Comparison of ENCODE assay signal across 8 cellular contexts in genomic region chr6:42141603-42142117, GRCh38. TPM values are rescaled to one million over a fixed set of nuclear protein-coding genes. Genes with fewer than 3 reads are reported as not detected.
DNase-seq lines count a peak whose midpoint lies in the region; TF ChIP-seq lines count a peak whose summit lies in the region.

No MANE protein-coding gene starts in this region.

- intact Hi-C loops in MCF 10A (cut with micrococcal nuclease), result loop anchor here (2.0 kb wide), 2 partner anchors 23 to 43 kb away; no protein-coding TSS in a partner anchor

- peaks cover 4% of the 10 kb centered on the region for H4K20me1 ChIP-seq in smooth muscle cell (ENCODE audit: low read depth)

- H3K4me1 ChIP-seq in HUES48 (ENCODE audit: control insufficient read depth, insufficient read depth, low read length), result peaks cover 46% of the 10 kb centered on the region
- peaks cover 43% of the 10 kb centered on the region for H3K4me1 ChIP-seq in smooth muscle cell (ENCODE audit: low read depth)

- H3K4me1 Mint-ChIP-seq in MCF 10A (ENCODE audit: insufficient read depth, unreplicated experiment), result peaks cover 28% of the 10 kb centered on the region
- H3K4me1 Mint-ChIP-seq in activated naive CD4-positive, alpha-beta T cell treated with anti-CD3 and anti-CD28 coated beads, Interleukin-2, amount 10 ng/mL, durations not matched to agents 7 days and 5 days, result peaks cover 4% of the 10 kb centered on the region

- H3K27ac ChIP-seq in HUES48 (ENCODE audit: low read depth, low read length) (peak overlapping the region; percentile 59), smooth muscle cell (ENCODE audit: low read depth) (peak overlapping the region; percentile 75)

- WGBS in smooth muscle cell (ENCODE audit: low lambda C conversion rate), result 18% methylated on average over 8 of the region's 13 CpGs

- H3K36me3 Mint-ChIP-seq in MCF 10A (ENCODE audit: insufficient read depth, unreplicated experiment), result peaks cover 7% of the 10 kb centered on the region
- no peaks in the 10 kb centered on the region for H3K36me3 Mint-ChIP-seq in activated naive CD4-positive, alpha-beta T cell treated with anti-CD3 and anti-CD28 coated beads, Interleukin-2, amount 10 ng/mL, durations not matched to agents 7 days and 5 days

- no peaks in the 10 kb centered on the region for H3K79me2 ChIP-seq in smooth muscle cell (ENCODE audit: low read depth)

- H3K9me3 Mint-ChIP-seq in MCF 10A (ENCODE audit: unreplicated experiment), result no peaks in the 10 kb centered on the region
- H3K9me3 Mint-ChIP-seq in activated naive CD4-positive, alpha-beta T cell treated with anti-CD3 and anti-CD28 coated beads, Interleukin-2, amount 10 ng/mL, durations not matched to agents 7 days and 5 days, result no peaks in the 10 kb centered on the region

- H3K4me3 ChIP-seq in HUES48 (ENCODE audit: low read depth, low read length) (peak overlapping the region; percentile 90), kidney epithelial cell (ENCODE audit: low read depth, low read length) (peak overlapping the region; percentile 61), smooth muscle cell (peak overlapping the region; percentile 78)

- H3K4me3 Mint-ChIP-seq in MCF 10A (ENCODE audit: unreplicated experiment), result peak overlapping the region; percentile 66
- H3K4me3 Mint-ChIP-seq in activated naive CD4-positive, alpha-beta T cell treated with anti-CD3 and anti-CD28 coated beads, Interleukin-2, amount 10 ng/mL, durations not matched to agents 7 days and 5 days, result no peak overlapping the region

- peak overlapping the region; percentile 89 for H3K4me2 ChIP-seq in smooth muscle cell

- CTCF ChIA-PET in MCF 10A (lab: Yijun Ruan, JAX), result interaction anchor here (1.0 to 1.5 kb wide), 2 partner anchors 52 to 66 kb away, joined by 3 to 4 read pairs; no protein-coding TSS in a partner anchor
- CTCF ChIA-PET in activated naive CD4-positive, alpha-beta T cell treated with anti-CD3 and anti-CD28 coated beads, Interleukin-2, amount 10 ng/mL, durations not matched to agents 7 days and 5 days (lab: Charles Lee), result no interaction called here

- H3K9me3 ChIP-seq in HUES48 (ENCODE audit: control insufficient read depth, insufficient read depth, low read length), result no peaks in the 10 kb centered on the region
- no peaks in the 10 kb centered on the region for H3K9me3 ChIP-seq in smooth muscle cell (replicated peaks; ENCODE audit: low read depth)

- peak; percentile 38 for DNase-seq in MCF 10A (ENCODE audit: unreplicated experiment)
- DNase-seq in kidney epithelial cell (ENCODE audit: low read depth), result no peak
- DNase-seq in smooth muscle cell (lab: John Stamatoyannopoulos, UW; ENCODE audit: unreplicated experiment), result no peak
- no peak for DNase-seq in activated naive CD4-positive, alpha-beta T cell treated with anti-CD3 and anti-CD28 coated beads, Interleukin-2, amount 10 ng/mL, durations not matched to agents 7 days and 5 days
- no peak for DNase-seq in NCI-H2029 (lab: John Stamatoyannopoulos, UW)
- no peak for DNase-seq in NCI-H446 treated with DMSO at 0.1 percent for 48 hours (lab: John Stamatoyannopoulos, UW)
- no peak for DNase-seq in activated CD8-positive, alpha-beta memory T cell treated with anti-CD3 and anti-CD28 coated beads for 24 hours

- H3K27me3 Mint-ChIP-seq in MCF 10A (ENCODE audit: insufficient read depth, unreplicated experiment), result no peaks in the 10 kb centered on the region
- peaks cover 62% of the 10 kb centered on the region for H3K27me3 Mint-ChIP-seq in activated naive CD4-positive, alpha-beta T cell treated with anti-CD3 and anti-CD28 coated beads, Interleukin-2, amount 10 ng/mL, durations not matched to agents 7 days and 5 days

- POLR2A ChIA-PET in MCF 10A (lab: Yijun Ruan, JAX), result interaction anchor here (1.1 to 5.8 kb wide), 7 partner anchors 19 to 354 kb away, joined by 3 to 60 read pairs (median 15); partner anchors contain the start of genes TAF8 and TOMM6

- H3F3A ChIP-seq in smooth muscle cell (ENCODE audit: low read depth), result peaks cover 30% of the 10 kb centered on the region

- H3K9ac ChIP-seq in HUES48 (ENCODE audit: low read depth, low read length) (peak overlapping the region; percentile 87), smooth muscle cell (ENCODE audit: low read depth) (peak overlapping the region; percentile 70)

- peak overlapping the region; percentile 87 for H2AFZ ChIP-seq in smooth muscle cell (ENCODE audit: low read depth)

- H3K27me3 ChIP-seq in HUES48 (ENCODE audit: control insufficient read depth, insufficient read depth, low read length), result no peaks in the 10 kb centered on the region
- no peaks in the 10 kb centered on the region for H3K27me3 ChIP-seq in kidney epithelial cell (ENCODE audit: control insufficient read depth, insufficient read depth, low read length)
- no peaks in the 10 kb centered on the region for H3K27me3 ChIP-seq in smooth muscle cell (ENCODE audit: low read depth)

- peak overlapping the region; percentile 55 for H3K27ac Mint-ChIP-seq in MCF 10A (ENCODE audit: low read depth, unreplicated experiment)
- no peak overlapping the region for H3K27ac Mint-ChIP-seq in activated naive CD4-positive, alpha-beta T cell treated with anti-CD3 and anti-CD28 coated beads, Interleukin-2, amount 10 ng/mL, durations not matched to agents 7 days and 5 days

- H3K36me3 ChIP-seq in HUES48 (ENCODE audit: control insufficient read depth, insufficient read depth, low read length) (peaks cover 8% of the 10 kb centered on the region), kidney epithelial cell (ENCODE audit: control insufficient read depth, insufficient read depth, low read length) (no peaks in the 10 kb centered on the region), smooth muscle cell (ENCODE audit: low read depth) (no peaks in the 10 kb centered on the region)

- TF ChIP-seq CTCF in MCF 10A (IDR thresholded peaks at IDR 0.05; ENCODE audit: unreplicated experiment) (no peak), kidney epithelial cell (IDR thresholded peaks at IDR 0.05; ENCODE audit: insufficient read depth, low read length, poor library complexity, severe bottlenecking) (no peak), smooth muscle cell (IDR thresholded peaks at IDR 0.05; ENCODE audit: borderline replicate concordance, insufficient read depth, poor library complexity, severe bottlenecking) (no peak)

- BruUV-seq in MCF 10A (replicated peaks; lab: Mats Ljungman, UMichigan), result no TSS peak

RNA-seq across cellular contexts. Expression of gene C6orf132, which starts 0.8 kb away (rescaled TPM):
- total RNA-seq in MCF 10A (2022), result 19.5 and 31.9 TPM in 2 replicates
- total RNA-seq in kidney epithelial cell, result 18.9 and 24.2 TPM in 2 replicates
- total RNA-seq in smooth muscle cell, result 4.5 and 4.9 TPM in 2 replicates
- 1.4 and 7.0 TPM in 2 replicates for polyA plus RNA-seq in smooth muscle cell

RNA-seq across cellular contexts. Expression of gene GUCA1A, which starts 31.5 kb away (rescaled TPM):
- not detected in 2 replicates for total RNA-seq in MCF 10A (2022)
- total RNA-seq in kidney epithelial cell, result 0.25 and 0.96 TPM in 2 replicates
- total RNA-seq in smooth muscle cell, result 1.6 and 2.3 TPM in 2 replicates
- 3.9 and 7.2 TPM in 2 replicates for polyA plus RNA-seq in smooth muscle cell

RNA-seq across cellular contexts. Expression of gene GUCA1B, which starts 53.1 kb away (rescaled TPM):
- total RNA-seq in MCF 10A (2022) (0.93 and 1.2 TPM in 2 replicates), kidney epithelial cell (0.71 TPM in 1 of 2 replicates, not detected in the other), smooth muscle cell (0.27 TPM in 2 replicates)
- polyA plus RNA-seq in smooth muscle cell, result 0.24 TPM in 1 of 2 replicates, not detected in the other
